In the genomic region with DNA sequence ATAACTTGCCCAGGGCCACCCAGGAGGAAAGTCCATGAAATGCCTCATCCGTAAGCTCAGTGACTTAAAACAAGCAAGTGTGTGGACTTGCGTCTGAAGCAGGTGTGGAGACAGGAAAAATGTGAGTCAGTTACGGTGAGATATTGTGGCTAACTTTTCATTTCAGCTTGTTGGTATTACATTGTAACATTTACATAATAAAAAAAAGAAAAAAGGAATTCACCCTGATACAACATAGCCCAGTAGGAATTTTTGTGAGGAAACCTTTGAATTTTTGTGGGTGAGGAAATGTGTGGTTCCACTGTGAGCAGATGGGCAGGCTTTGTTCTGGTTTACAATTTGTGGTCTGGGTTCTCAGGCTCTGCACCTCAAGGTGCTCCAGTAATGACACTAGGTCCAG, we compare ENCODE assay signal across 1 cellular context.
TF ChIP-seq lines count a peak whose summit lies in the region.

No MANE protein-coding gene starts in this region.

TF ChIP-seq in SK-N-SH, 30 proteins besides CTCF, POLR2A, EP300 and RAD21:
- TF ChIP-seq, protein P1, sequence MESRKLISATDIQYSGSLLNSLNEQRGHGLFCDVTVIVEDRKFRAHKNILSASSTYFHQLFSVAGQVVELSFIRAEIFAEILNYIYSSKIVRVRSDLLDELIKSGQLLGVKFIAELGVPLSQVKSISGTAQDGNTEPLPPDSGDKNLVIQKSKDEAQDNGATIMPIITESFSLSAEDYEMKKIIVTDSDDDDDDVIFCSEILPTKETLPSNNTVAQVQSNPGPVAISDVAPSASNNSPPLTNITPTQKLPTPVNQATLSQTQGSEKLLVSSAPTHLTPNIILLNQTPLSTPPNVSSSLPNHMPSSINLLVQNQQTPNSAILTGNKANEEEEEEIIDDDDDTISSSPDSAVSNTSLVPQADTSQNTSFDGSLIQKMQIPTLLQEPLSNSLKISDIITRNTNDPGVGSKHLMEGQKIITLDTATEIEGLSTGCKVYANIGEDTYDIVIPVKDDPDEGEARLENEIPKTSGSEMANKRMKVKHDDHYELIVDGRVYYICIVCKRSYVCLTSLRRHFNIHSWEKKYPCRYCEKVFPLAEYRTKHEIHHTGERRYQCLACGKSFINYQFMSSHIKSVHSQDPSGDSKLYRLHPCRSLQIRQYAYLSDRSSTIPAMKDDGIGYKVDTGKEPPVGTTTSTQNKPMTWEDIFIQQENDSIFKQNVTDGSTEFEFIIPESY (IDR thresholded peaks at IDR 0.05; ENCODE audit: borderline replicate concordance, low read depth), result no peak
- TF ChIP-seq, protein P2, sequence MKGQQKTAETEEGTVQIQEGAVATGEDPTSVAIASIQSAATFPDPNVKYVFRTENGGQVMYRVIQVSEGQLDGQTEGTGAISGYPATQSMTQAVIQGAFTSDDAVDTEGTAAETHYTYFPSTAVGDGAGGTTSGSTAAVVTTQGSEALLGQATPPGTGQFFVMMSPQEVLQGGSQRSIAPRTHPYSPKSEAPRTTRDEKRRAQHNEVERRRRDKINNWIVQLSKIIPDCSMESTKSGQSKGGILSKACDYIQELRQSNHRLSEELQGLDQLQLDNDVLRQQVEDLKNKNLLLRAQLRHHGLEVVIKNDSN (IDR thresholded peaks at IDR 0.05; ENCODE audit: borderline replicate concordance, low read depth), result no peak
